Comparison of ENCODE assay signal across 19 cellular contexts in the genomic region with DNA sequence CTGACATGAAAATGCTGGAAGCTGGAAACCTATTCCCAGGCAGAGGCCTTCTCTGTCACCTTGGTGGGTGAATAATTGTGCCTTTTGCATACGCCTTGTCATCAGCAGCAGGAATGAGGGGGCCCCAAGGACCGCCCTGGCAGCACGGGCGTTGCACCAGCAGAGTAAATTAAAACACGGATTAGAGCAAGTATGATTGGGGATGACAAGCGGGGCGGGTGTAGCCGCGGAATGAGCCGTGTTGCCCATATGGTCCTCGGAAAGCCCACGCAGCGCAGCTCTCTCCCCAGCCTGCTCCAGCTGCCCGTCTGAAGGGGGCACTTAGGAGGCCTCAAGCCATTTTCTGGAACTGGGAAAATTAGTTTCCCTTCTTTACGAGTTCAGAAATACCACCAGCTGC.
DNase-seq lines count a peak whose midpoint lies in the region; ATAC-seq and TF ChIP-seq lines count a peak whose summit lies in the region.
"Had no signal": no experiment of that assay in that cellular context is flagged by ENCODE, and none has a peak within 500 bp of the region (broad histone marks: within the 10 kb centered on the region; RNA-seq: fewer than 3 reads in every experiment).

No MANE protein-coding gene starts in this region.

- intact Hi-C loops in vagina (cut with DNase I), result no loop called here

- no peak overlapping the region for H2AFZ ChIP-seq in smooth muscle cell (ENCODE audit: low read depth)

- peak; percentile 39 for DNase-seq in NCI-H2171 treated with DMSO at 0.1 percent for 48 hours (lab: John Stamatoyannopoulos, UW)
- DNase-seq in NCI-H2171 (lab: John Stamatoyannopoulos, UW), result no peak
- DNase-seq in WERI-Rb-1, result peak; percentile 71
- DNase-seq in left kidney (ENCODE audit: low read depth, low spot score), result peak; percentile 39
- peak; percentile 27 to 77 for DNase-seq in vagina (ENCODE audit: extremely low spot score in 2 of 2)
- DNase-seq in dermis blood vessel endothelial cell, result no peak
- no peak for DNase-seq in smooth muscle cell (lab: John Stamatoyannopoulos, UW; ENCODE audit: unreplicated experiment)
- DNase-seq: 8988T; CD4-positive, alpha-beta memory T cell; GDM1; GOT3; Karpas-422; NCI-H1417; NCI-H1694 treated with DMSO at 0.1 percent for 48 hours; NCI-H226; NCI-H510A treated with DMSO at 0.1 percent for 48 hours; Right ventricle myocardium superior had no signal

- no peak overlapping the region for H3K4me3 ChIP-seq in WERI-Rb-1 (ENCODE audit: low read depth, low read length)
- H3K4me3 ChIP-seq in vagina, result no peak overlapping the region
- no peak overlapping the region for H3K4me3 ChIP-seq in smooth muscle cell
- H3K4me3 ChIP-seq: BLaER1 treated with 17β-estradiol and CSF1 and Interleukin-3, amounts not matched to agents 10 nM and 100 nM had no signal

- 68% methylated on average over 15 of the region's 15 CpGs for WGBS in smooth muscle cell (ENCODE audit: low lambda C conversion rate)

- peak overlapping the region; percentile 50 for H3K27ac ChIP-seq in WERI-Rb-1
- no peak overlapping the region for H3K27ac ChIP-seq in vagina
- no peak overlapping the region for H3K27ac ChIP-seq in smooth muscle cell (ENCODE audit: low read depth)
- H3K27ac ChIP-seq: BLaER1 treated with 17β-estradiol and CSF1 and Interleukin-3, amounts not matched to agents 10 nM and 100 nM had no signal

- H3K27me3 ChIP-seq in WERI-Rb-1 (ENCODE audit: insufficient read depth, low read depth, severe bottlenecking) (no peaks in the 10 kb centered on the region), vagina (no peaks in the 10 kb centered on the region), smooth muscle cell (ENCODE audit: low read depth) (peaks cover 6% of the 10 kb centered on the region)
- H3K27me3 ChIP-seq: BLaER1 treated with 17β-estradiol and CSF1 and Interleukin-3, amounts not matched to agents 10 nM and 100 nM had no signal

- H3F3A ChIP-seq in smooth muscle cell (ENCODE audit: low read depth), result no peaks in the 10 kb centered on the region

- no peak overlapping the region for H3K4me2 ChIP-seq in smooth muscle cell
- H3K4me2 ChIP-seq: BLaER1 treated with 17β-estradiol and CSF1 and Interleukin-3, amounts not matched to agents 10 nM and 100 nM had no signal

- H3K9ac ChIP-seq in smooth muscle cell (ENCODE audit: low read depth), result no peak overlapping the region
- H3K9ac ChIP-seq: BLaER1 treated with 17β-estradiol and CSF1 and Interleukin-3, amounts not matched to agents 10 nM and 100 nM had no signal

- H3K79me2 ChIP-seq in smooth muscle cell (ENCODE audit: low read depth), result no peaks in the 10 kb centered on the region

- no peaks in the 10 kb centered on the region for H3K9me3 ChIP-seq in WERI-Rb-1 (ENCODE audit: severe bottlenecking)
- H3K9me3 ChIP-seq in vagina, result no peaks in the 10 kb centered on the region
- no peaks in the 10 kb centered on the region for H3K9me3 ChIP-seq in smooth muscle cell (replicated peaks; ENCODE audit: low read depth)
- H3K9me3 ChIP-seq: BLaER1 treated with 17β-estradiol and CSF1 and Interleukin-3, amounts not matched to agents 10 nM and 100 nM had no signal

- H3K36me3 ChIP-seq in WERI-Rb-1, result no peaks in the 10 kb centered on the region
- no peaks in the 10 kb centered on the region for H3K36me3 ChIP-seq in vagina
- no peaks in the 10 kb centered on the region for H3K36me3 ChIP-seq in smooth muscle cell (ENCODE audit: low read depth)
- H3K36me3 ChIP-seq: BLaER1 treated with 17β-estradiol and CSF1 and Interleukin-3, amounts not matched to agents 10 nM and 100 nM had no signal

- H4K20me1 ChIP-seq in smooth muscle cell (ENCODE audit: low read depth), result no peaks in the 10 kb centered on the region
- H4K20me1 ChIP-seq: BLaER1 treated with 17β-estradiol and CSF1 and Interleukin-3, amounts not matched to agents 10 nM and 100 nM had no signal

- no peak for TF ChIP-seq CTCF in WERI-Rb-1 (IDR thresholded peaks at IDR 0.05; ENCODE audit: low read depth, low read length)
- TF ChIP-seq CTCF in vagina (IDR thresholded peaks at IDR 0.05), result no peak
- TF ChIP-seq CTCF in smooth muscle cell (IDR thresholded peaks at IDR 0.05; ENCODE audit: borderline replicate concordance, insufficient read depth, poor library complexity, severe bottlenecking), result no peak

- no peak for TF ChIP-seq POLR2A in vagina (IDR thresholded peaks at IDR 0.05)

- no peaks in the 10 kb centered on the region for H3K4me1 ChIP-seq in vagina
- H3K4me1 ChIP-seq in smooth muscle cell (ENCODE audit: low read depth), result peaks cover 20% of the 10 kb centered on the region
- H3K4me1 ChIP-seq: BLaER1 treated with 17β-estradiol and CSF1 and Interleukin-3, amounts not matched to agents 10 nM and 100 nM had no signal

- no peak for ATAC-seq in HG03565 (IDR thresholded peaks at IDR 0.05; ENCODE audit: unreplicated experiment)

Comparison
In these comparisons a context has a peak if more than half of its experiments do, and no peak if none do; other contexts are left out.
1. DNase-seq: peak in NCI-H2171 treated with DMSO at 0.1 percent for 48 hours (single experiment), WERI-Rb-1 (single experiment), left kidney (single experiment) and vagina (2 of 2); none in NCI-H2171 (single experiment), dermis blood vessel endothelial cell (single experiment) and smooth muscle cell (single experiment).